8 cellular contexts compared by ENCODE assay signal in genomic region chr5:474232-474825, GRCh38. TPM values are rescaled to one million over a fixed set of nuclear protein-coding genes. Genes with fewer than 3 reads are reported as not detected.
DNase-seq lines count a peak whose midpoint lies in the region; ATAC-seq and TF ChIP-seq lines count a peak whose summit lies in the region.
"Not testable (repeated sequence)": the region's sequence is repeated elsewhere in the genome, so short reads cannot be mapped to it uniquely, and the experiment has no call there.

No MANE protein-coding gene starts in this region.

- peak overlapping the region; percentile 89 for H3K4me3 Mint-ChIP-seq in activated naive CD4-positive, alpha-beta T cell treated with anti-CD3 and anti-CD28 coated beads, Interleukin-2, amount 50 U/mL, for 24 hours
- H3K4me3 Mint-ChIP-seq in effector memory CD8-positive, alpha-beta T cell: peak overlapping the region; percentile 82 to 84
- H3K4me3 Mint-ChIP-seq in neural progenitor cell: peak overlapping the region; percentile 88
- H3K4me3 Mint-ChIP-seq in stimulated activated naive CD8-positive, alpha-beta T cell treated with anti-CD3 and anti-CD28 coated beads, Interleukin-15, amount 100 ng/mL, for 72 hours: peak overlapping the region; percentile 85 to 98

- not testable (repeated sequence) for H3K27me3 Mint-ChIP-seq in activated naive CD4-positive, alpha-beta T cell treated with anti-CD3 and anti-CD28 coated beads, Interleukin-2, amount 50 U/mL, for 24 hours
- peaks cover 15 to 54% of the 10 kb centered on the region in 2 donors for H3K27me3 Mint-ChIP-seq in effector memory CD8-positive, alpha-beta T cell
- peaks cover 15% of the 10 kb centered on the region for H3K27me3 Mint-ChIP-seq in neural progenitor cell (ENCODE audit: insufficient read depth, low read depth)
- peaks cover 47% of the 10 kb centered on the region for H3K27me3 Mint-ChIP-seq in stimulated activated naive CD8-positive, alpha-beta T cell treated with anti-CD3 and anti-CD28 coated beads, Interleukin-15, amount 100 ng/mL, for 72 hours

- H3K9ac ChIP-seq in BLaER1; SK-N-MC (ENCODE audit: insufficient read length); neural progenitor cell: not testable (repeated sequence)

- peaks cover 18% of the 10 kb centered on the region for H3K4me1 Mint-ChIP-seq in activated naive CD4-positive, alpha-beta T cell treated with anti-CD3 and anti-CD28 coated beads, Interleukin-2, amount 50 U/mL, for 24 hours
- peaks cover 19 to 22% of the 10 kb centered on the region in 2 donors for H3K4me1 Mint-ChIP-seq in effector memory CD8-positive, alpha-beta T cell (ENCODE audit: low read depth in 2 of 2)
- H3K4me1 Mint-ChIP-seq in neural progenitor cell: peaks cover 15% of the 10 kb centered on the region
- H3K4me1 Mint-ChIP-seq in stimulated activated naive CD8-positive, alpha-beta T cell treated with anti-CD3 and anti-CD28 coated beads, Interleukin-15, amount 100 ng/mL, for 72 hours: peaks cover 49% of the 10 kb centered on the region

- not testable (repeated sequence) for H3K9me3 ChIP-seq in BLaER1; SK-N-MC (ENCODE audit: low read depth, low read length); iPS-18c (ENCODE audit: control insufficient read depth, insufficient read depth, low read length); neural progenitor cell (ENCODE audit: low read depth)

- not testable (repeated sequence) for TF ChIP-seq CTCF in HL-60 (IDR thresholded peaks at IDR 0.05; ENCODE audit: insufficient read depth, low read length); neural progenitor cell (IDR thresholded peaks at IDR 0.05)

- not testable (repeated sequence) for ATAC-seq in effector memory CD8-positive, alpha-beta T cell (replicated peaks); stimulated activated naive CD8-positive, alpha-beta T cell treated with anti-CD3 and anti-CD28 coated beads, Interleukin-15, amount 100 ng/mL, for 72 hours

- H4K20me1 ChIP-seq in BLaER1 (peaks cover 85% of the 10 kb centered on the region), neural progenitor cell (ENCODE audit: low read depth) (peaks cover 40% of the 10 kb centered on the region)

- H3K27ac ChIP-seq in BLaER1; HL-60 (replicated peaks); SK-N-MC; neural progenitor cell: not testable (repeated sequence)

- H3K27me3 ChIP-seq in BLaER1 (peaks cover 53% of the 10 kb centered on the region), HL-60 (ENCODE audit: insufficient read depth, poor library complexity, severe bottlenecking) (peaks cover 44% of the 10 kb centered on the region), neural progenitor cell (peaks cover 58% of the 10 kb centered on the region)

- H3K9me3 Mint-ChIP-seq in activated naive CD4-positive, alpha-beta T cell treated with anti-CD3 and anti-CD28 coated beads, Interleukin-2, amount 50 U/mL, for 24 hours; effector memory CD8-positive, alpha-beta T cell; neural progenitor cell; stimulated activated naive CD8-positive, alpha-beta T cell treated with anti-CD3 and anti-CD28 coated beads, Interleukin-15, amount 100 ng/mL, for 72 hours: not testable (repeated sequence)

- H3K36me3 Mint-ChIP-seq in activated naive CD4-positive, alpha-beta T cell treated with anti-CD3 and anti-CD28 coated beads, Interleukin-2, amount 50 U/mL, for 24 hours; neural progenitor cell: not testable (repeated sequence)
- H3K36me3 Mint-ChIP-seq in effector memory CD8-positive, alpha-beta T cell (ENCODE audit: insufficient read depth): peaks cover 10% of the 10 kb centered on the region

- not testable (repeated sequence) for DNase-seq in HL-60 (ENCODE audit: low read depth in 1 of 2, low spot score in 1 of 2); SK-N-MC (ENCODE audit: low read depth, low spot score); effector memory CD8-positive, alpha-beta T cell; neural progenitor cell (ENCODE audit: low spot score); stimulated activated naive CD8-positive, alpha-beta T cell treated with anti-CD3 and anti-CD28 coated beads, Interleukin-15, amount 100 ng/mL, for 72 hours

- not testable (repeated sequence) for H3F3A ChIP-seq in neural progenitor cell (ENCODE audit: low read depth)

- H3K4me3 ChIP-seq in BLaER1: peak overlapping the region; percentile 84
- H3K4me3 ChIP-seq in HL-60 (replicated peaks; ENCODE audit: insufficient read depth, low read length): 0 out of 2 replicates have a peak overlapping the region, but pooled peaks have one; percentile 54
- H3K4me3 ChIP-seq in SK-N-MC: peak overlapping the region; percentile 86
- H3K4me3 ChIP-seq in iPS-18c (ENCODE audit: insufficient read depth, low read depth, low read length): peak overlapping the region; percentile 66
- peak overlapping the region; percentile 93 for H3K4me3 ChIP-seq in neural progenitor cell

- H2AFZ ChIP-seq in neural progenitor cell (replicated peaks): not testable (repeated sequence)

- H3K79me2 ChIP-seq in neural progenitor cell (ENCODE audit: low read depth): not testable (repeated sequence)

- H3K4me2 ChIP-seq in BLaER1 (peak overlapping the region; percentile 100), neural progenitor cell (peak overlapping the region; percentile 100)

- not testable (repeated sequence) for H3K27ac Mint-ChIP-seq in activated naive CD4-positive, alpha-beta T cell treated with anti-CD3 and anti-CD28 coated beads, Interleukin-2, amount 50 U/mL, for 24 hours; effector memory CD8-positive, alpha-beta T cell; neural progenitor cell
- peak overlapping the region in 1 of 2 donors; percentile 63 for H3K27ac Mint-ChIP-seq in stimulated activated naive CD8-positive, alpha-beta T cell treated with anti-CD3 and anti-CD28 coated beads, Interleukin-15, amount 100 ng/mL, for 72 hours

- H3K36me3 ChIP-seq in BLaER1 (peaks cover 20% of the 10 kb centered on the region), SK-N-MC (ENCODE audit: insufficient read depth, low read length) (peaks cover 13% of the 10 kb centered on the region; the same call in 1 of the 2 replicates)
- H3K36me3 ChIP-seq in neural progenitor cell: not testable (repeated sequence)

- peaks cover 77% of the 10 kb centered on the region for H3K4me1 ChIP-seq in BLaER1
- peaks cover 15% of the 10 kb centered on the region for H3K4me1 ChIP-seq in neural progenitor cell

RNA-seq across cellular contexts. Expression of gene EXOC3, which starts 31.4 kb away (rescaled TPM):
- 19.2 and 37.6 TPM in 2 replicates for total RNA-seq in neural progenitor cell (ENCODE audit: low replicate concordance)

RNA-seq across cellular contexts. Expression of gene SLC9A3, which starts 49.9 kb away (rescaled TPM):
- total RNA-seq in neural progenitor cell (ENCODE audit: low replicate concordance): 1.4 and 3.6 TPM in 2 replicates
